ENCODE assay signal across 1 cellular context in genomic region chr15:41780266-41780665, GRCh38.
TF ChIP-seq lines count a peak whose summit lies in the region.

No MANE protein-coding gene starts in this region.

TF ChIP-seq in IMR-90, 13 proteins besides CTCF, POLR2A, EP300 and RAD21 (continued from another document):
- TF ChIP-seq FOS (IDR thresholded peaks at IDR 0.05; ENCODE audit: low read depth, low read length), result no peak
- no peak for TF ChIP-seq NFE2L2 (IDR thresholded peaks at IDR 0.05; ENCODE audit: low read depth, low read length)
TF ChIP-seq in IMR-90: peak in this region for 2.
